Comparison of ENCODE assay signal across 8 cellular contexts in the genomic region with DNA sequence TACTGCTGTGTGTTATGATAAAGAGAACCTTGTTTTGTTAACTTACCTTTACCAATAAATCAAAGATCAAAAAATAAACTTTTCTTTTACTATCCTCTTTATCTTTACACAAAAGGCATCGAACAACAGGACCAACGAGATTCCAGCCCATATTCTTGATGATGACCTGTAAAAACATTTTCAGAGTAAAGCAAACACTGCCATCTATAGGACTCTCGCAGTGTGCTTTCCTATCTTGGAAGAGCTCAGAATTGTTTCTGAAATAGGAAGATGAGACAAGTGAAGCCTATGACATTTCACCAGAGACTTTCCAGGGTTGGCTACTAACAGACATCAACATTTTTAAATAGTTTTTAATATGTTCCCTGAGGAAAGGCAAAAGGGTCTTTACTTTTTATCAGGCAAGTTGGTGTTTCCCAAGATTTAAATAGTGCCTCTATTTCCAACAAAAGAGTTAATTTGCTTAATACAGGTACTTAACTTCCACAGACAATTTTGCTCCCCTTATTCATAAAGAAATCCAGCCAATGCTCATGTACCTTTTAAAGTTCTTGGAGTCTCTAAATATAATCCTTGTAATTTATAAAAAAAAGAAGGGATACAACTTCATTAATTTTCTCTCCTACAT. TPM values are rescaled to one million over a fixed set of nuclear protein-coding genes. Genes with fewer than 3 reads are reported as not detected.
A peak's percentile ranks its signal among the peaks of the same experiment; 100 is the strongest.
DNase-seq lines count a peak whose midpoint lies in the region; ATAC-seq, FAIRE-seq and TF ChIP-seq lines count a peak whose summit lies in the region.

No MANE protein-coding gene starts in this region.

- no peak overlapping the region for H3K4me2 ChIP-seq in OCI-LY3 (ENCODE audit: low read length)
- H3K4me2 ChIP-seq in H1 (ENCODE audit: insufficient read depth in 1 of 2, low read depth in 2 of 2, low read length in 2 of 2), result no peak overlapping the region

- no peak overlapping the region for H3K4me3 ChIP-seq in OCI-LY3 (ENCODE audit: low read length)
- no peak overlapping the region for H3K4me3 ChIP-seq in H1 (ENCODE audit: extremely low read depth in 1 of 4, insufficient read depth in 2 of 4, low read depth in 3 of 4, low read length in 4 of 4)

- no peak overlapping the region for H3K27ac Mint-ChIP-seq in activated CD4-positive, alpha-beta T cell treated with anti-CD3 and anti-CD28 coated beads for 36 hours

- peaks cover 22% of the 10 kb centered on the region for H3K36me3 ChIP-seq in OCI-LY3 (replicated peaks; ENCODE audit: low read depth, low read length)
- H3K36me3 ChIP-seq in H1 (ENCODE audit: control insufficient read depth in 2 of 4, insufficient read depth in 4 of 4, low read length in 3 of 4), result peaks cover 3 to 71% (median 29%) of the 10 kb centered on the region in 4 experiments; a peak in 7 of 8 replicates

- no peak overlapping the region for H2BK120ac ChIP-seq in H1 (replicated peaks; ENCODE audit: low read depth, low read length)

- no peak overlapping the region for H4K8ac ChIP-seq in H1 (ENCODE audit: extremely low read depth, insufficient read depth, low read length)

- no peak for TF ChIP-seq POLR2A in H1 (IDR thresholded peaks at IDR 0.05; ENCODE audit: control extremely low read depth in 1 of 2, low read depth in 2 of 2, low read length in 2 of 2)

- FAIRE-seq in H1 (lab: Jason Lieb, UNC), result peak; percentile 65

- H3K27me3 Mint-ChIP-seq in activated CD4-positive, alpha-beta T cell treated with anti-CD3 and anti-CD28 coated beads for 36 hours, result no peaks in the 10 kb centered on the region

- H2AFZ ChIP-seq in OCI-LY3 (ENCODE audit: low read depth, low read length) (no peak overlapping the region), H1 (ENCODE audit: low read length) (no peak overlapping the region)

- H3K18ac ChIP-seq in H1 (ENCODE audit: extremely low read depth, low read length), result no peak overlapping the region

- no peaks in the 10 kb centered on the region for H3K9me3 Mint-ChIP-seq in activated CD4-positive, alpha-beta T cell treated with anti-CD3 and anti-CD28 coated beads for 36 hours (ENCODE audit: low read depth)

- H3K79me2 ChIP-seq in OCI-LY3 (ENCODE audit: low read length) (no peaks in the 10 kb centered on the region), H1 (ENCODE audit: control insufficient read depth in 1 of 2, insufficient read depth in 2 of 2, low read length in 2 of 2) (no peaks in the 10 kb centered on the region)

- WGBS in H1 (ENCODE audit: extremely low coverage in 1 of 2, insufficient coverage in 1 of 2, insufficient read length in 1 of 2, insufficient replicate concordance in 2 of 2, low coverage in 1 of 2, low lambda C conversion rate in 2 of 2, missing lambda C conversion rate in 1 of 2), 2 experiments, result 90% methylated on average over 3 of the region's 3 CpGs; no CpG with 5 or more reads in 1 of the 2 experiments

- no peak overlapping the region for H3K4ac ChIP-seq in H1 (replicated peaks; ENCODE audit: insufficient read length, low read depth, low read length)

- POLR2A ChIA-PET in H1 (lab: Charles Lee; ENCODE audit: partially characterized antibody), result no interaction called here
- POLR2A ChIA-PET in activated CD4-positive, alpha-beta T cell treated with anti-CD3 and anti-CD28 coated beads for 36 hours (lab: Charles Lee), result interaction anchor here (0.6 to 0.7 kb wide), 2 partner anchors 24 to 294 kb away, joined by 3 read pairs; no protein-coding TSS in a partner anchor

- H3K9me3 ChIP-seq in OCI-LY3 (ENCODE audit: insufficient read depth, low read length) (no peaks in the 10 kb centered on the region), H1 (ENCODE audit: insufficient read depth in 2 of 2, low read depth in 1 of 2, low read length in 1 of 2) (no peaks in the 10 kb centered on the region)

- no peak overlapping the region for H4K91ac ChIP-seq in H1 (replicated peaks; ENCODE audit: insufficient read length, low read length)

- CTCF ChIA-PET in H1 (lab: Charles Lee; ENCODE audit: partially characterized antibody), result interaction anchor here (0.5 to 2.1 kb wide), 24 partner anchors 12 to 606 kb away, joined by 3 to 19 read pairs (median 4); a partner anchor contains a TSS
- CTCF ChIA-PET in activated CD4-positive, alpha-beta T cell treated with anti-CD3 and anti-CD28 coated beads for 36 hours (lab: Charles Lee), result interaction anchor here (0.6 to 2.1 kb wide), 22 partner anchors 9 to 527 kb away, joined by 3 to 25 read pairs (median 3); no protein-coding TSS in a partner anchor

- H3K27me3 ChIP-seq in OCI-LY3 (ENCODE audit: low read depth, low read length) (no peaks in the 10 kb centered on the region), H1 (replicated peaks in 1 of 4; ENCODE audit: control insufficient read depth in 3 of 4, extremely low read depth in 1 of 4, insufficient read depth in 3 of 4, low read length in 3 of 4) (no peaks in the 10 kb centered on the region)

- H4K20me1 ChIP-seq in OCI-LY3 (ENCODE audit: insufficient read depth, low read length) (no peaks in the 10 kb centered on the region), H1 (replicated peaks in 1 of 2; ENCODE audit: control insufficient read depth in 1 of 2, insufficient read depth in 2 of 2, low read length in 2 of 2) (no peaks in the 10 kb centered on the region)

- TF ChIP-seq CTCF in OCI-LY3 (IDR thresholded peaks at IDR 0.05; ENCODE audit: low read depth, low read length), result peak; percentile 55
- peak in 2 of 3 experiments; percentile 48 to 69; a peak in 2 of 4 replicates for TF ChIP-seq CTCF in H1 (IDR thresholded peaks at IDR 0.05; ENCODE audit: control extremely low read depth in 1 of 3, insufficient read depth in 1 of 3, low read depth in 1 of 3, low read length in 3 of 3)

- intact Hi-C loops in activated CD4-positive, alpha-beta T cell treated with anti-CD3 and anti-CD28 coated beads for 36 hours (cut with DNase I, micrococcal nuclease), result loop anchor here (1.0 to 10.0 kb wide), 3 partner anchors 39 to 1007 kb away; no protein-coding TSS in a partner anchor

- H2BK12ac ChIP-seq in H1 (ENCODE audit: low read depth, low read length), result no peak overlapping the region

- peak; percentile 32 for DNase-seq in DMS153 treated with DMSO at 0.1 percent for 48 hours (lab: John Stamatoyannopoulos, UW; ENCODE audit: unreplicated experiment)
- peak; percentile 14 for DNase-seq in HPDE6-E6E7 (ENCODE audit: extremely low spot score)
- no peak for DNase-seq in H1 (ENCODE audit: low read depth in 1 of 2, low spot score in 2 of 2)
- DNase-seq in mucosa of gallbladder (ENCODE audit: low spot score), result peak; percentile 16
- no peak for DNase-seq in activated CD8-positive, alpha-beta memory T cell treated with anti-CD3 and anti-CD28 coated beads for 24 hours
- DNase-seq in activated CD4-positive, alpha-beta T cell treated with anti-CD3 and anti-CD28 coated beads for 36 hours, result no peak

- no peaks in the 10 kb centered on the region for H3K23me2 ChIP-seq in H1 (ENCODE audit: low read depth, low read length)

- H3K36me3 Mint-ChIP-seq in activated CD4-positive, alpha-beta T cell treated with anti-CD3 and anti-CD28 coated beads for 36 hours (ENCODE audit: low read depth), result peaks cover 44% of the 10 kb centered on the region

- H4K5ac ChIP-seq in H1 (ENCODE audit: insufficient read length, low read depth, low read length), result no peak overlapping the region

- H2BK5ac ChIP-seq in H1 (ENCODE audit: low read depth, low read length), result no peak overlapping the region

- H3K56ac ChIP-seq in H1 (replicated peaks; ENCODE audit: insufficient read length, low read depth, low read length), result no peak overlapping the region

- H3K4me1 Mint-ChIP-seq in activated CD4-positive, alpha-beta T cell treated with anti-CD3 and anti-CD28 coated beads for 36 hours, result peaks cover 17% of the 10 kb centered on the region

- H2BK20ac ChIP-seq in H1 (ENCODE audit: low read length), result no peak overlapping the region

- no peak overlapping the region for H2AK5ac ChIP-seq in H1 (ENCODE audit: low read depth, low read length)

- H3K27ac ChIP-seq in OCI-LY3 (ENCODE audit: low read length), result no peak overlapping the region
- H3K27ac ChIP-seq in H1 (ENCODE audit: low read depth, low read length), result no peak overlapping the region

- H3K79me1 ChIP-seq in H1 (ENCODE audit: low read depth, low read length), result no peaks in the 10 kb centered on the region

- H3K9ac ChIP-seq in OCI-LY3 (ENCODE audit: low read length), result no peak overlapping the region
- no peak overlapping the region for H3K9ac ChIP-seq in H1 (replicated peaks in 1 of 4; ENCODE audit: extremely low read depth in 1 of 4, low read depth in 3 of 4, low read length in 3 of 4)

- no peak for TF ChIP-seq EP300 in H1 (IDR thresholded peaks at IDR 0.05; ENCODE audit: borderline replicate concordance in 1 of 2, low read depth in 2 of 2, low read length in 2 of 2)

- H2BK15ac ChIP-seq in H1 (ENCODE audit: low read length), result no peak overlapping the region

- H3K4me1 ChIP-seq in OCI-LY3 (ENCODE audit: low read length) (no peaks in the 10 kb centered on the region), H1 (replicated peaks in 1 of 4; ENCODE audit: control insufficient read depth in 3 of 4, insufficient read depth in 4 of 4, low read length in 3 of 4) (no peaks in the 10 kb centered on the region)

- no peak overlapping the region for H3K4me3 Mint-ChIP-seq in activated CD4-positive, alpha-beta T cell treated with anti-CD3 and anti-CD28 coated beads for 36 hours

- ATAC-seq in HG02981 (IDR thresholded peaks at IDR 0.05; ENCODE audit: unreplicated experiment), result no peak
- ATAC-seq in activated CD4-positive, alpha-beta T cell treated with anti-CD3 and anti-CD28 coated beads for 36 hours, result no peak

- no peak overlapping the region for H3K23ac ChIP-seq in H1 (ENCODE audit: insufficient read length)

- no peak overlapping the region for H3K14ac ChIP-seq in H1 (ENCODE audit: insufficient read length)

- TF ChIP-seq RAD21 in H1 (IDR thresholded peaks at IDR 0.05 in 1 of 2, conservative IDR thresholded peaks at IDR 0.05 in 1 of 2; ENCODE audit: low read depth in 2 of 2, low read length in 2 of 2), result peak; percentile 76 to 77

RNA-seq across cellular contexts. Expression of a gene that starts 7.3 kb away (rescaled TPM):
- total RNA-seq in H1 (2021; fragmentation: NEBNext Ultra II Directional; extraction: Animal tissue kit (Norgen Biotek cat#: 25700)), result 23.8 and 25.0 TPM in 2 replicates
- polyA plus RNA-seq in H1 (2011; rRNA removed), result 2.1 and 5.7 TPM in 2 replicates
- 9.9 TPM for polyA plus RNA-seq in H1 (2011; cell fraction: cytosol; rRNA removed)
- polyA plus RNA-seq in H1 (2011; cell fraction: nucleus; rRNA removed), result 2.0 TPM
- polyA plus RNA-seq in H1 (2012, experiment 1 of 2), result 7.9 to 23.9 TPM (median 9.3 TPM) in 4 replicates
- polyA plus RNA-seq in H1 (2012, experiment 2 of 2), result 2.9 TPM
- polyA plus RNA-seq in H1 (2013, experiment 1 of 2), result 22.0 TPM
- 18.6 TPM for polyA plus RNA-seq in H1 (2013, experiment 2 of 2)
- 3.6 and 5.3 TPM in 2 replicates for polyA minus RNA-seq in H1 (2011; rRNA and poly(A)+ RNA removed)
- 5.9 TPM for polyA minus RNA-seq in H1 (2011; cell fraction: cytosol; rRNA and poly(A)+ RNA removed)
- polyA minus RNA-seq in H1 (2011; cell fraction: nucleus; rRNA and poly(A)+ RNA removed), result 14.2 TPM
- total RNA-seq in mucosa of gallbladder, result 4.9 TPM
- 10 to 100 TPM; 10.8 to 17.6 TPM for total RNA-seq in activated CD4-positive, alpha-beta T cell treated with anti-CD3 and anti-CD28 coated beads for 36 hours

RNA-seq across cellular contexts. Expression of a gene that starts 7.4 kb away (rescaled TPM):
- total RNA-seq in H1 (2021; fragmentation: NEBNext Ultra II Directional; extraction: Animal tissue kit (Norgen Biotek cat#: 25700)), result 27.5 and 28.4 TPM in 2 replicates
- 3.9 and 7.9 TPM in 2 replicates for polyA plus RNA-seq in H1 (2011; rRNA removed)
- polyA plus RNA-seq in H1 (2011; cell fraction: cytosol; rRNA removed), result 6.8 TPM
- 4.0 TPM for polyA plus RNA-seq in H1 (2011; cell fraction: nucleus; rRNA removed)
- polyA plus RNA-seq in H1 (2012, experiment 1 of 2), result 6.4 to 11.8 TPM (median 7.5 TPM) in 4 replicates
- 0.37 TPM for polyA plus RNA-seq in H1 (2012, experiment 2 of 2)
- polyA plus RNA-seq in H1 (2013, experiment 1 of 2), result 12.1 TPM
- polyA plus RNA-seq in H1 (2013, experiment 2 of 2), result 11.6 TPM
- 8.5 and 15.9 TPM in 2 replicates for polyA minus RNA-seq in H1 (2011; rRNA and poly(A)+ RNA removed)
- 3.4 TPM for polyA minus RNA-seq in H1 (2011; cell fraction: cytosol; rRNA and poly(A)+ RNA removed)
- 25.4 TPM for polyA minus RNA-seq in H1 (2011; cell fraction: nucleus; rRNA and poly(A)+ RNA removed)
- 21.5 TPM for total RNA-seq in mucosa of gallbladder
- total RNA-seq in activated CD4-positive, alpha-beta T cell treated with anti-CD3 and anti-CD28 coated beads for 36 hours, result 10 to 100 TPM; 33.4 to 39.0 TPM

Comparison
In these comparisons a context has a peak if more than half of its experiments do, and no peak if none do; other contexts are left out.
1. DNase-seq: peak in DMS153 treated with DMSO at 0.1 percent for 48 hours (single experiment), HPDE6-E6E7 (single experiment) and mucosa of gallbladder (single experiment); none in H1 (0 of 2), activated CD8-positive, alpha-beta memory T cell treated with anti-CD3 and anti-CD28 coated beads for 24 hours (single experiment) and activated CD4-positive, alpha-beta T cell treated with anti-CD3 and anti-CD28 coated beads for 36 hours (single experiment).